Comparison of ENCODE assay signal across 18 cellular contexts in genomic region chr2:28463211-28463610, GRCh38. TPM values are rescaled to one million over a fixed set of nuclear protein-coding genes. Genes with fewer than 3 reads are reported as not detected.
DNase-seq lines count a peak whose midpoint lies in the region; ATAC-seq, FAIRE-seq and TF ChIP-seq lines count a peak whose summit lies in the region.
"Had no signal": no experiment of that assay in that cellular context is flagged by ENCODE, and none has a peak within 500 bp of the region (broad histone marks: within the 10 kb centered on the region; RNA-seq: fewer than 3 reads in every experiment).

No MANE protein-coding gene starts in this region.

- 72 to 92% (median 80%) methylated on average over 3 of the region's 3 CpGs for WGBS in spleen, 5 donors
- 86 to 94% (median 92%) methylated on average over 3 of the region's 3 CpGs for WGBS in heart left ventricle, 4 donors
- WGBS in mesenchymal stem cell: 89% methylated on average over 3 of the region's 3 CpGs

- H2BK120ac ChIP-seq in mesenchymal stem cell (ENCODE audit: low read depth, low read length): no peak overlapping the region

- H3K4ac ChIP-seq in mesenchymal stem cell (ENCODE audit: low read depth in 1 of 2, low read length in 2 of 2): no peak overlapping the region

- peak; percentile 25 for ATAC-seq in mucosa of descending colon
- ATAC-seq in heart left ventricle: no peak

- H4K91ac ChIP-seq in mesenchymal stem cell (ENCODE audit: low read length): no peak overlapping the region

- no peak overlapping the region for H3K18ac ChIP-seq in mesenchymal stem cell (ENCODE audit: low read depth in 1 of 2, low read length in 2 of 2)

- H3K4me3 ChIP-seq in HL-60 (replicated peaks; ENCODE audit: insufficient read depth, low read length): no peak overlapping the region
- no peak overlapping the region for H3K4me3 ChIP-seq in mucosa of descending colon
- peak overlapping the region in 1 of 8 donors; percentile 14 for H3K4me3 ChIP-seq in spleen
- H3K4me3 ChIP-seq in heart left ventricle: no peak overlapping the region
- H3K4me3 ChIP-seq in mesenchymal stem cell (ENCODE audit: insufficient read depth in 1 of 2, low read depth in 1 of 2, low read length in 2 of 2): no peak overlapping the region

- no peaks in the 10 kb centered on the region for H3K4me1 ChIP-seq in mucosa of descending colon (ENCODE audit: low read depth)
- H3K4me1 ChIP-seq in spleen: peaks cover 0 to 20% (median 0%) of the 10 kb centered on the region in 6 donors
- H3K4me1 ChIP-seq in heart left ventricle: peaks cover 0 to 28% (median 0%) of the 10 kb centered on the region in 12 donors
- no peaks in the 10 kb centered on the region for H3K4me1 ChIP-seq in mesenchymal stem cell (ENCODE audit: control insufficient read depth, insufficient read depth, low read depth, low read length)
- H3K4me1 ChIP-seq: BE2C had no signal

- intact Hi-C loops in mucosa of descending colon (cut with DNase I, micrococcal nuclease) (no loop called here), spleen (cut with DNase I; ENCODE audit: low total_unique reads) (no loop called here), heart left ventricle (cut with DNase I) (no loop called here)

- H4K8ac ChIP-seq in mesenchymal stem cell (ENCODE audit: low read length): no peak overlapping the region

- no peak for FAIRE-seq in urothelium cell line (lab: Jason Lieb, UNC)
- FAIRE-seq: A204.1, GM12892, GM18507 had no signal

- H3K36me3 ChIP-seq in mucosa of descending colon (ENCODE audit: low read depth): no peaks in the 10 kb centered on the region
- H3K36me3 ChIP-seq in spleen: no peaks in the 10 kb centered on the region
- no peaks in the 10 kb centered on the region for H3K36me3 ChIP-seq in heart left ventricle
- no peaks in the 10 kb centered on the region for H3K36me3 ChIP-seq in mesenchymal stem cell (ENCODE audit: control insufficient read depth in 1 of 2, insufficient read depth in 2 of 2, low read depth in 1 of 2, low read length in 2 of 2)
- H3K36me3 ChIP-seq: BE2C had no signal

- no peak overlapping the region for H2AK5ac ChIP-seq in mesenchymal stem cell (ENCODE audit: low read length, severe bottlenecking)

- H3K27me3 ChIP-seq in HL-60 (ENCODE audit: insufficient read depth, poor library complexity, severe bottlenecking) (no peaks in the 10 kb centered on the region), spleen (replicated peaks in 1 of 7) (no peaks in the 10 kb centered on the region), heart left ventricle (no peaks in the 10 kb centered on the region), mesenchymal stem cell (ENCODE audit: control insufficient read depth in 1 of 2, insufficient read depth in 1 of 2, low read length in 2 of 2) (no peaks in the 10 kb centered on the region)
- H3K27me3 ChIP-seq: BE2C had no signal

- peak overlapping the region; percentile 81 for H3K27ac ChIP-seq in HL-60 (replicated peaks)
- peak overlapping the region in 7 of 8 donors; percentile 21 to 89 (median 81) for H3K27ac ChIP-seq in spleen
- peak overlapping the region in 1 of 12 donors; percentile 63 for H3K27ac ChIP-seq in heart left ventricle
- no peak overlapping the region for H3K27ac ChIP-seq in mesenchymal stem cell (ENCODE audit: low read length, poor library complexity, severe bottlenecking)
- H3K27ac ChIP-seq: C4-2B had no signal

- H3K9ac ChIP-seq in mesenchymal stem cell (ENCODE audit: low read length): no peak overlapping the region

- H3K23ac ChIP-seq in mesenchymal stem cell (ENCODE audit: low read length in 2 of 2): no peak overlapping the region

- H2BK15ac ChIP-seq in mesenchymal stem cell (ENCODE audit: low read depth, poor library complexity, severe bottlenecking): no peak overlapping the region

- no peak overlapping the region for H2BK12ac ChIP-seq in mesenchymal stem cell (ENCODE audit: low read length in 2 of 2)

- H3K14ac ChIP-seq in mesenchymal stem cell (ENCODE audit: low read length in 2 of 2): no peak overlapping the region

- H3K9me3 ChIP-seq in mucosa of descending colon: no peaks in the 10 kb centered on the region
- H3K9me3 ChIP-seq in spleen: peaks cover 0 to 18% (median 7%) of the 10 kb centered on the region in 8 donors
- H3K9me3 ChIP-seq in heart left ventricle: peaks cover 0 to 17% (median 0%) of the 10 kb centered on the region in 12 donors
- H3K9me3 ChIP-seq in mesenchymal stem cell (ENCODE audit: control insufficient read depth, low read length): peaks cover 11% of the 10 kb centered on the region
- H3K9me3 ChIP-seq: BE2C had no signal

- no peak for TF ChIP-seq POLR2A in spleen (IDR thresholded peaks at IDR 0.05)
- TF ChIP-seq POLR2A in heart left ventricle (IDR thresholded peaks at IDR 0.05): no peak

- no peak overlapping the region for H3K4me2 ChIP-seq in mesenchymal stem cell (ENCODE audit: low read length, poor library complexity, severe bottlenecking)

- no peak overlapping the region for H2AFZ ChIP-seq in mesenchymal stem cell (ENCODE audit: low read depth, low read length)

- no peaks in the 10 kb centered on the region for H3K79me1 ChIP-seq in mesenchymal stem cell (replicated peaks; ENCODE audit: low read length, poor library complexity, severe bottlenecking)

- TF ChIP-seq CTCF in HL-60 (IDR thresholded peaks at IDR 0.05; ENCODE audit: insufficient read depth, low read length) (no peak), mucosa of descending colon (IDR thresholded peaks at IDR 0.05) (no peak), spleen (IDR thresholded peaks at IDR 0.05 in 8 of 11, conservative IDR thresholded peaks at IDR 0.05 in 3 of 11) (no peak), heart left ventricle (IDR thresholded peaks at IDR 0.05) (no peak)

- H2BK5ac ChIP-seq in mesenchymal stem cell (ENCODE audit: low read depth, low read length, poor library complexity, severe bottlenecking): no peak overlapping the region

- DNase-seq in HL-60 (ENCODE audit: low read depth in 1 of 2, low spot score in 1 of 2): no peak
- no peak for DNase-seq in mucosa of descending colon
- no peak for DNase-seq in spleen
- DNase-seq in urothelium cell line (ENCODE audit: low spot score): no peak
- DNase-seq in heart left ventricle: no peak
- DNase-seq in mesenchymal stem cell: no peak
- DNase-seq: ACHN; BE2C; CD4-positive, alpha-beta memory T cell; DMS153; DMS79; GDM1; GOT3; H7 had no signal

RNA-seq across cellular contexts. Expression of gene PLB1, which starts 32.6 kb away (rescaled TPM):
- total RNA-seq in mucosa of descending colon (1 to 10 TPM; 2.4 to 4.9 (median 3.6) TPM), spleen (10 to 100 TPM; 11.1 to 45.7 (median 19.5) TPM), heart left ventricle (1 to 10 TPM in 6 of 9 donors, under 1 TPM in 3; 0.35 to 5.5 (median 1.4) TPM)
- polyA plus RNA-seq in spleen (1 to 10 TPM; 3.8 to 4.5 (median 3.8) TPM), heart left ventricle (under 1 TPM; 0.82 to 0.84 TPM)
- 0.70 TPM for polyA plus RNA-seq in mesenchymal stem cell (2013, experiment 1 of 2)
- polyA plus RNA-seq in mesenchymal stem cell (2013, experiment 2 of 2): 0.74 TPM
- total RNA-seq: H7 had no signal
